Comparison of ENCODE assay signal across 13 cellular contexts in the genomic region with DNA sequence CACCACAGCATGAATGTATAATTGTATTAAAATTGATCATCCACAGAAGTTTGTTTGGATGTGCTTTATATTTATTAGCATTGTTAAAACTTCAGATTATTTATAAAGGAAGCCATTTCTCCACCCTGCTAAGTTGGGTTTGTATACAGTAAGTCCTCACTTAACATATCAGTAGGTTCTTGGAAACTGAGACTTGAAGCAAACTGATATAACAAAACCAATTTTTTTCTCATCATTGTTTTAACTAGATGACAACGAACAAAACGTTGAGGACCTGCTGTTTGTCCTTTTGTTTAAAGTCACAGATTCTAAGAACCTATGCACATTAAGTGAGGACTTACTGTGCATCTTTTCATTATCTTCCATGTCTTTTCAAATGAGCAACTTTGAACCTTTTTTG. TPM values are rescaled to one million over a fixed set of nuclear protein-coding genes. Genes with fewer than 3 reads are reported as not detected.
DNase-seq lines count a peak whose midpoint lies in the region; ATAC-seq and TF ChIP-seq lines count a peak whose summit lies in the region.
"Had no signal": no experiment of that assay in that cellular context is flagged by ENCODE, and none has a peak within 500 bp of the region (broad histone marks: within the 10 kb centered on the region; RNA-seq: fewer than 3 reads in every experiment).

No MANE protein-coding gene starts in this region.

- peaks cover 1% of the 10 kb centered on the region; the same call in 1 of the 2 replicates for H3K36me3 ChIP-seq in Caco-2 (ENCODE audit: control insufficient read depth, insufficient read depth, low read length)

- no peak overlapping the region for H3K4me3 ChIP-seq in Caco-2 (ENCODE audit: low read depth, low read length)

- intact Hi-C loops in Caco-2 (cut with micrococcal nuclease; ENCODE audit: unreplicated experiment) = no loop called here

- no peaks in the 10 kb centered on the region for H3K9me3 ChIP-seq in Caco-2

- H3K4me1 Mint-ChIP-seq in activated naive CD8-positive, alpha-beta T cell (ENCODE audit: low read depth) = peaks cover 7% of the 10 kb centered on the region
- H3K4me1 Mint-ChIP-seq in activated naive CD8-positive, alpha-beta T cell treated with anti-CD3 and anti-CD28 coated beads for 36 hours = peaks cover 15% of the 10 kb centered on the region
- H3K4me1 Mint-ChIP-seq in Caco-2 (ENCODE audit: low read depth, unreplicated experiment) = no peaks in the 10 kb centered on the region
- H3K4me1 Mint-ChIP-seq in WTC11 = peaks cover 27% of the 10 kb centered on the region
- no peaks in the 10 kb centered on the region for H3K4me1 Mint-ChIP-seq in nephron progenitor cell

- no peaks in the 10 kb centered on the region for H3K9me3 Mint-ChIP-seq in activated naive CD8-positive, alpha-beta T cell (ENCODE audit: low read depth)
- H3K9me3 Mint-ChIP-seq in activated naive CD8-positive, alpha-beta T cell treated with anti-CD3 and anti-CD28 coated beads for 36 hours = no peaks in the 10 kb centered on the region
- no peaks in the 10 kb centered on the region for H3K9me3 Mint-ChIP-seq in Caco-2 (ENCODE audit: unreplicated experiment)
- no peaks in the 10 kb centered on the region for H3K9me3 Mint-ChIP-seq in WTC11
- H3K9me3 Mint-ChIP-seq in nephron progenitor cell = no peaks in the 10 kb centered on the region
- H3K9me3 Mint-ChIP-seq: IgD-negative memory B cell had no signal

- no peaks in the 10 kb centered on the region for H3K27me3 ChIP-seq in Caco-2 (replicated peaks; ENCODE audit: control insufficient read depth, insufficient read depth, low read length)

- no peak for TF ChIP-seq CTCF in Caco-2 (IDR thresholded peaks at IDR 0.05; ENCODE audit: insufficient read depth in 1 of 2, low read depth in 1 of 2, low read length in 1 of 2, severe bottlenecking in 1 of 2, unreplicated experiment in 1 of 2)
- no peak for TF ChIP-seq CTCF in WTC11 (IDR thresholded peaks at IDR 0.05)
- no peak for TF ChIP-seq CTCF in nephron progenitor cell (IDR thresholded peaks at IDR 0.05)

- H3K4me1 ChIP-seq in Caco-2 = no peaks in the 10 kb centered on the region

- peaks cover 4% of the 10 kb centered on the region for H3K36me3 Mint-ChIP-seq in activated naive CD8-positive, alpha-beta T cell
- peaks cover 12% of the 10 kb centered on the region for H3K36me3 Mint-ChIP-seq in activated naive CD8-positive, alpha-beta T cell treated with anti-CD3 and anti-CD28 coated beads for 36 hours
- peaks cover 55% of the 10 kb centered on the region for H3K36me3 Mint-ChIP-seq in Caco-2 (ENCODE audit: insufficient read depth, unreplicated experiment)
- peaks cover 41% of the 10 kb centered on the region for H3K36me3 Mint-ChIP-seq in WTC11
- H3K36me3 Mint-ChIP-seq in nephron progenitor cell (ENCODE audit: low read depth) = peaks cover 53% of the 10 kb centered on the region

- no peak overlapping the region for H3K4me3 Mint-ChIP-seq in activated naive CD8-positive, alpha-beta T cell
- no peak overlapping the region for H3K4me3 Mint-ChIP-seq in activated naive CD8-positive, alpha-beta T cell treated with anti-CD3 and anti-CD28 coated beads for 36 hours
- H3K4me3 Mint-ChIP-seq in Caco-2 (ENCODE audit: unreplicated experiment) (no peak overlapping the region), WTC11 (peak overlapping the region; percentile 26; the same call in 1 of the 2 replicates), nephron progenitor cell (no peak overlapping the region)
- H3K4me3 Mint-ChIP-seq: IgD-negative memory B cell had no signal

- POLR2A ChIA-PET in Caco-2 (lab: Charles Lee) (interaction anchor here (0.6 kb wide), 2 partner anchors 541 to 1035 kb away, joined by 5 to 10 read pairs; partner anchors contain the start of gene ORC2), WTC11 (lab: Charles Lee) (no interaction called here)

- CTCF ChIA-PET in Caco-2 (lab: Charles Lee) (no interaction called here), WTC11 (lab: Charles Lee) (no interaction called here)

- no peak for DNase-seq in activated naive CD8-positive, alpha-beta T cell treated with anti-CD3 and anti-CD28 coated beads for 36 hours
- DNase-seq in Caco-2 (no peak), WTC11 (ENCODE audit: low spot score) (no peak), nephron progenitor cell (no peak), SIG-M5 (lab: John Stamatoyannopoulos, UW) (no peak)
- DNase-seq: ACHN, NCI-H1436, NCI-H2029 treated with DMSO at 0.1 percent for 48 hours, NCI-H510A, SHP77 treated with DMSO at 0.1 percent for 48 hours had no signal

- H3K27ac Mint-ChIP-seq in activated naive CD8-positive, alpha-beta T cell = peak overlapping the region; percentile 59
- no peak overlapping the region for H3K27ac Mint-ChIP-seq in activated naive CD8-positive, alpha-beta T cell treated with anti-CD3 and anti-CD28 coated beads for 36 hours
- H3K27ac Mint-ChIP-seq in Caco-2 (ENCODE audit: unreplicated experiment) (peak overlapping the region; percentile 64), WTC11 (peak overlapping the region; percentile 76), nephron progenitor cell (peak overlapping the region; percentile 85)

- BruUV-seq in Caco-2 (replicated peaks; lab: Mats Ljungman, UMichigan) = no TSS peak

- no peaks in the 10 kb centered on the region for H3K27me3 Mint-ChIP-seq in activated naive CD8-positive, alpha-beta T cell
- H3K27me3 Mint-ChIP-seq in activated naive CD8-positive, alpha-beta T cell treated with anti-CD3 and anti-CD28 coated beads for 36 hours = no peaks in the 10 kb centered on the region
- no peaks in the 10 kb centered on the region for H3K27me3 Mint-ChIP-seq in Caco-2 (ENCODE audit: insufficient read depth, unreplicated experiment)
- H3K27me3 Mint-ChIP-seq in WTC11 (ENCODE audit: low read depth) = no peaks in the 10 kb centered on the region
- H3K27me3 Mint-ChIP-seq in nephron progenitor cell (ENCODE audit: low read depth, poor library complexity) = no peaks in the 10 kb centered on the region
- H3K27me3 Mint-ChIP-seq: IgD-negative memory B cell had no signal

- ATAC-seq in WTC11 (no peak), GM21786 (IDR thresholded peaks at IDR 0.05; ENCODE audit: unreplicated experiment) (no peak)

TF ChIP-seq in WTC11, 78 proteins besides CTCF, POLR2A, EP300 and RAD21 (continues in another document):
- no peak for TF ChIP-seq JUN (CRISPR knock-in tag; IDR thresholded peaks at IDR 0.05)
- no peak for TF ChIP-seq AFF4 (CRISPR knock-in tag; IDR thresholded peaks at IDR 0.05; ENCODE audit: borderline replicate concordance)
- no peak for TF ChIP-seq CREB1 (CRISPR knock-in tag; IDR thresholded peaks at IDR 0.05)
- TF ChIP-seq MXD4 (CRISPR knock-in tag; IDR thresholded peaks at IDR 0.05; ENCODE audit: borderline replicate concordance) = no peak
- no peak for TF ChIP-seq FOXP1 (CRISPR knock-in tag; IDR thresholded peaks at IDR 0.05; ENCODE audit: borderline replicate concordance)
- TF ChIP-seq CBFB (CRISPR knock-in tag; IDR thresholded peaks at IDR 0.05; ENCODE audit: low read depth) = no peak
- no peak for TF ChIP-seq E2F5 (CRISPR knock-in tag; IDR thresholded peaks at IDR 0.05)
- no peak for TF ChIP-seq RELA (CRISPR knock-in tag; IDR thresholded peaks at IDR 0.05; ENCODE audit: borderline replicate concordance)

RNA-seq across cellular contexts. Expression of gene C2orf69, which starts 17.1 kb away (rescaled TPM):
- 10 to 100 TPM; 20.6 to 20.8 TPM for total RNA-seq in activated naive CD8-positive, alpha-beta T cell treated with anti-CD3 and anti-CD28 coated beads for 36 hours
- total RNA-seq in Caco-2 (2022) (16.6 and 17.1 TPM in 2 replicates), WTC11 (2021) (25.8 to 29.9 TPM (median 26.5 TPM) in 3 replicates)

RNA-seq across cellular contexts. Expression of gene TYW5, which starts 27.1 kb away (rescaled TPM):
- total RNA-seq in activated naive CD8-positive, alpha-beta T cell treated with anti-CD3 and anti-CD28 coated beads for 36 hours = 10 to 100 TPM; 10.1 TPM
- 13.9 and 14.5 TPM in 2 replicates for total RNA-seq in Caco-2 (2022)
- 13.5 to 15.2 TPM (median 13.8 TPM) in 3 replicates for total RNA-seq in WTC11 (2021)

RNA-seq across cellular contexts. Expression of gene MAIP1, which starts 27.2 kb away (rescaled TPM):
- 10 to 100 TPM; 36.5 to 37.4 TPM for total RNA-seq in activated naive CD8-positive, alpha-beta T cell treated with anti-CD3 and anti-CD28 coated beads for 36 hours
- total RNA-seq in Caco-2 (2022) = 39.4 and 42.1 TPM in 2 replicates
- total RNA-seq in WTC11 (2021) = 25.0 to 29.3 TPM (median 27.0 TPM) in 3 replicates
